25 cellular contexts compared by ENCODE assay signal in the genomic region with DNA sequence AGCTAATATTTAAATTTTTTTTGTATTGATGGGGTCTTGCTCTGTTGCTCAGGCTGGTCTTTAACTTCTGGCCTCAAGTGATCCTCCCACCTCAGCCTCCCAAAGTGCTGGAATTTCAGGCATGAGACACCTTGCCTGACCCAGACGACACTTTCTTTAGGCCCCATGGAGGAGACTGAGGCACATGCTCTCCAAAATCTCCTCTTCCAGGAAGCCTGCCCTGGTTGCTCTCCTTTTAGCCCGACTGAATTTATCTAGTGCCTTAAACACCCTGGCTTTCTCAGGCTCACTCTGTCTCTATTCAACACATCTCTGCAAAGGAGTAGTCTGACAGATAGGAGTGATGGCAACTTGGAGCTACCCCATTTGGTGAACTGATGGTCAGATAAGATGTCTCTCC. TPM values are rescaled to one million over a fixed set of nuclear protein-coding genes. Genes with fewer than 3 reads are reported as not detected.
A peak's percentile ranks its signal among the peaks of the same experiment; 100 is the strongest.
DNase-seq lines count a peak whose midpoint lies in the region; FAIRE-seq and TF ChIP-seq lines count a peak whose summit lies in the region.
"Had no signal": no experiment of that assay in that cellular context is flagged by ENCODE, and none has a peak within 500 bp of the region (broad histone marks: within the 10 kb centered on the region; RNA-seq: fewer than 3 reads in every experiment).

No MANE protein-coding gene starts in this region.

- no peak overlapping the region for H3K27ac ChIP-seq in CD8-positive, alpha-beta memory T cell (ENCODE audit: low read depth, low read length)
- H3K27ac ChIP-seq: esophagus squamous epithelium, left lung, parathyroid adenoma, right atrium auricular region, testis, WERI-Rb-1 had no signal

- DNase-seq in activated naive CD4-positive, alpha-beta T cell treated with anti-CD3 and anti-CD28 coated beads, Interleukin-2, amount 10 ng/mL, durations not matched to agents 7 days and 5 days, result no peak
- no peak for DNase-seq in activated naive CD4-positive, alpha-beta T cell treated with anti-CD3 and anti-CD28 coated beads, Interleukin-2, amount 50 U/mL, for 16 hours
- no peak for DNase-seq in CD8-positive, alpha-beta memory T cell
- no peak for DNase-seq in activated T-helper 2 cell treated with anti-CD3 and anti-CD28 coated beads, Interferon-gamma antibody, Interleukin-2, Interleukin-4, amounts not matched to agents 10 μg/mL and 5 μg/mL and 100 μg/mL, durations not matched to agents 14 hours and 24 hours and 36 hours (ENCODE audit: low spot score)
- no peak for DNase-seq in neural crest cell (ENCODE audit: low read depth, low spot score)
- DNase-seq in mucosa of gallbladder (ENCODE audit: low spot score), result no peak
- DNase-seq in urothelium cell line (ENCODE audit: low spot score), result no peak
- DNase-seq in NCI-H82 (lab: John Stamatoyannopoulos, UW), result no peak
- DNase-seq: amniotic stem cell, DMS53, esophagus squamous epithelium, hippocampal formation, left lung, NCI-H1105, NCI-H1930, NCI-H526, testis, WERI-Rb-1 had no signal

- H3K36me3 ChIP-seq in CD8-positive, alpha-beta memory T cell (ENCODE audit: insufficient read depth, low read length), result peaks cover 5% of the 10 kb centered on the region
- H3K36me3 ChIP-seq: esophagus squamous epithelium, right atrium auricular region, WERI-Rb-1 had no signal

- no peak overlapping the region for H3K4me3 ChIP-seq in CD8-positive, alpha-beta memory T cell (ENCODE audit: low read length)
- H3K4me3 ChIP-seq: esophagus squamous epithelium, left lung, right atrium auricular region, testis had no signal

- FAIRE-seq in urothelium cell line (lab: Jason Lieb, UNC), result no peak
- FAIRE-seq: colon, frontal cortex, G401.6 had no signal

- H3K27me3 Mint-ChIP-seq in activated naive CD4-positive, alpha-beta T cell treated with anti-CD3 and anti-CD28 coated beads, Interleukin-2, amount 10 ng/mL, durations not matched to agents 7 days and 5 days, result no peaks in the 10 kb centered on the region
- H3K27me3 Mint-ChIP-seq in CD8-positive, alpha-beta memory T cell, result peaks cover 0 to 2% of the 10 kb centered on the region in 2 donors
- no peaks in the 10 kb centered on the region for H3K27me3 Mint-ChIP-seq in activated T-helper 2 cell treated with anti-CD3 and anti-CD28 coated beads, Interferon-gamma antibody, Interleukin-2, Interleukin-4, amounts not matched to agents 10 μg/mL and 5 μg/mL and 100 μg/mL, durations not matched to agents 14 hours and 24 hours and 36 hours (ENCODE audit: low read depth)
- no peaks in the 10 kb centered on the region for H3K27me3 Mint-ChIP-seq in neural crest cell (ENCODE audit: low read depth)

- no peak overlapping the region for H3K4me3 Mint-ChIP-seq in activated naive CD4-positive, alpha-beta T cell treated with anti-CD3 and anti-CD28 coated beads, Interleukin-2, amount 10 ng/mL, durations not matched to agents 7 days and 5 days
- H3K4me3 Mint-ChIP-seq in CD8-positive, alpha-beta memory T cell, result peak overlapping the region in 5 of 7 donors; percentile 8 to 60 (median 39)
- H3K4me3 Mint-ChIP-seq in activated T-helper 2 cell treated with anti-CD3 and anti-CD28 coated beads, Interferon-gamma antibody, Interleukin-2, Interleukin-4, amounts not matched to agents 10 μg/mL and 5 μg/mL and 100 μg/mL, durations not matched to agents 14 hours and 24 hours and 36 hours (ENCODE audit: low read depth), result no peak overlapping the region
- H3K4me3 Mint-ChIP-seq in neural crest cell, result no peak overlapping the region
- H3K4me3 Mint-ChIP-seq: nephron had no signal

- TF ChIP-seq CTCF in neural crest cell (conservative IDR thresholded peaks at IDR 0.05), result no peak

- CTCF ChIA-PET in activated naive CD4-positive, alpha-beta T cell treated with anti-CD3 and anti-CD28 coated beads, Interleukin-2, amount 10 ng/mL, durations not matched to agents 7 days and 5 days (lab: Charles Lee), result interaction anchor here (2.8 kb wide), 1 partner anchor 21 kb away, joined by 28 read pairs; a partner anchor contains a TSS
- CTCF ChIA-PET in CD8-positive, alpha-beta memory T cell (lab: Charles Lee), result interaction anchor here (1.1 to 5.0 kb wide), 2 partner anchors 18 to 22 kb away, joined by 4 to 43 read pairs; no protein-coding TSS in a partner anchor

- POLR2A ChIA-PET in CD8-positive, alpha-beta memory T cell (lab: Charles Lee), result interaction anchor here (1.0 to 1.7 kb wide), 4 partner anchors 11 to 44 kb away, joined by 3 to 8 read pairs (median 4); a partner anchor contains a TSS

- H3K9me3 Mint-ChIP-seq in activated naive CD4-positive, alpha-beta T cell treated with anti-CD3 and anti-CD28 coated beads, Interleukin-2, amount 10 ng/mL, durations not matched to agents 7 days and 5 days, result no peaks in the 10 kb centered on the region
- H3K9me3 Mint-ChIP-seq in CD8-positive, alpha-beta memory T cell, result no peaks in the 10 kb centered on the region
- H3K9me3 Mint-ChIP-seq in activated T-helper 2 cell treated with anti-CD3 and anti-CD28 coated beads, Interferon-gamma antibody, Interleukin-2, Interleukin-4, amounts not matched to agents 10 μg/mL and 5 μg/mL and 100 μg/mL, durations not matched to agents 14 hours and 24 hours and 36 hours, result no peaks in the 10 kb centered on the region
- no peaks in the 10 kb centered on the region for H3K9me3 Mint-ChIP-seq in neural crest cell
- H3K9me3 Mint-ChIP-seq: nephron had no signal

- H3K36me3 Mint-ChIP-seq in activated naive CD4-positive, alpha-beta T cell treated with anti-CD3 and anti-CD28 coated beads, Interleukin-2, amount 10 ng/mL, durations not matched to agents 7 days and 5 days, result peaks cover 45% of the 10 kb centered on the region
- peaks cover 0 to 52% (median 8%) of the 10 kb centered on the region in 3 donors for H3K36me3 Mint-ChIP-seq in CD8-positive, alpha-beta memory T cell
- peaks cover 37% of the 10 kb centered on the region for H3K36me3 Mint-ChIP-seq in activated T-helper 2 cell treated with anti-CD3 and anti-CD28 coated beads, Interferon-gamma antibody, Interleukin-2, Interleukin-4, amounts not matched to agents 10 μg/mL and 5 μg/mL and 100 μg/mL, durations not matched to agents 14 hours and 24 hours and 36 hours (ENCODE audit: low read depth)
- no peaks in the 10 kb centered on the region for H3K36me3 Mint-ChIP-seq in neural crest cell (ENCODE audit: low read depth)

- no peaks in the 10 kb centered on the region for H3K27me3 ChIP-seq in CD8-positive, alpha-beta memory T cell (ENCODE audit: insufficient read depth, low read length, poor library complexity, severe bottlenecking)
- H3K27me3 ChIP-seq: esophagus squamous epithelium, left lung, right atrium auricular region, testis had no signal

- H3K4me1 ChIP-seq in CD8-positive, alpha-beta memory T cell (ENCODE audit: insufficient read depth, low read length), result peaks cover 19% of the 10 kb centered on the region
- H3K4me1 ChIP-seq: esophagus squamous epithelium, parathyroid adenoma, right atrium auricular region, testis had no signal

- H3K4me1 Mint-ChIP-seq in activated naive CD4-positive, alpha-beta T cell treated with anti-CD3 and anti-CD28 coated beads, Interleukin-2, amount 10 ng/mL, durations not matched to agents 7 days and 5 days, result peaks cover 46% of the 10 kb centered on the region
- peaks cover 41 to 61% (median 48%) of the 10 kb centered on the region in 3 donors for H3K4me1 Mint-ChIP-seq in CD8-positive, alpha-beta memory T cell
- H3K4me1 Mint-ChIP-seq in activated T-helper 2 cell treated with anti-CD3 and anti-CD28 coated beads, Interferon-gamma antibody, Interleukin-2, Interleukin-4, amounts not matched to agents 10 μg/mL and 5 μg/mL and 100 μg/mL, durations not matched to agents 14 hours and 24 hours and 36 hours (ENCODE audit: low read depth), result peaks cover 11% of the 10 kb centered on the region
- peaks cover 10% of the 10 kb centered on the region for H3K4me1 Mint-ChIP-seq in neural crest cell
- H3K4me1 Mint-ChIP-seq: nephron had no signal

- H3K9me3 ChIP-seq in CD8-positive, alpha-beta memory T cell (ENCODE audit: low read length), result no peaks in the 10 kb centered on the region
- H3K9me3 ChIP-seq: esophagus squamous epithelium, left lung, right atrium auricular region, testis had no signal

- peak overlapping the region; percentile 58 for H3K27ac Mint-ChIP-seq in activated naive CD4-positive, alpha-beta T cell treated with anti-CD3 and anti-CD28 coated beads, Interleukin-2, amount 10 ng/mL, durations not matched to agents 7 days and 5 days
- peak overlapping the region; percentile 71 to 94 (median 90) for H3K27ac Mint-ChIP-seq in CD8-positive, alpha-beta memory T cell
- peak overlapping the region; percentile 21 for H3K27ac Mint-ChIP-seq in activated T-helper 2 cell treated with anti-CD3 and anti-CD28 coated beads, Interferon-gamma antibody, Interleukin-2, Interleukin-4, amounts not matched to agents 10 μg/mL and 5 μg/mL and 100 μg/mL, durations not matched to agents 14 hours and 24 hours and 36 hours
- H3K27ac Mint-ChIP-seq in neural crest cell (ENCODE audit: unreplicated experiment), result peak overlapping the region; percentile 13
- H3K27ac Mint-ChIP-seq: nephron had no signal

- intact Hi-C loops in activated T-helper 2 cell treated with anti-CD3 and anti-CD28 coated beads, Interferon-gamma antibody, Interleukin-2, Interleukin-4, amounts not matched to agents 10 μg/mL and 5 μg/mL and 100 μg/mL, durations not matched to agents 14 hours and 24 hours and 36 hours (cut with micrococcal nuclease), result no loop called here

RNA-seq across cellular contexts. Expression of a gene that starts 18.9 kb away (rescaled TPM):
- total RNA-seq in CD8-positive, alpha-beta memory T cell, result 10 to 100 TPM; 68.0 to 81.3 TPM
- 161 TPM for polyA plus RNA-seq in CD8-positive, alpha-beta memory T cell
- 43.9 and 47.4 TPM in 2 replicates for total RNA-seq in activated T-helper 2 cell treated with anti-CD3 and anti-CD28 coated beads, Interferon-gamma antibody, Interleukin-2, Interleukin-4, amounts not matched to agents 10 μg/mL and 5 μg/mL and 100 μg/mL, durations not matched to agents 14 hours and 24 hours and 36 hours
- total RNA-seq in neural crest cell (0.33 and 0.77 TPM in 2 replicates), mucosa of gallbladder (47.2 TPM)

RNA-seq across cellular contexts. Expression of a gene that starts 44.4 kb away (rescaled TPM):
- 10 to 100 TPM; 25.7 to 26.0 TPM for total RNA-seq in CD8-positive, alpha-beta memory T cell
- 18.0 TPM for polyA plus RNA-seq in CD8-positive, alpha-beta memory T cell
- total RNA-seq in activated T-helper 2 cell treated with anti-CD3 and anti-CD28 coated beads, Interferon-gamma antibody, Interleukin-2, Interleukin-4, amounts not matched to agents 10 μg/mL and 5 μg/mL and 100 μg/mL, durations not matched to agents 14 hours and 24 hours and 36 hours, result 22.5 and 23.6 TPM in 2 replicates
- total RNA-seq in neural crest cell (31.1 and 31.8 TPM in 2 replicates), mucosa of gallbladder (32.8 TPM)

RNA-seq across cellular contexts. Expression of a gene that starts 52.2 kb away (rescaled TPM):
- 10 to 100 TPM; 13.2 to 16.2 TPM for total RNA-seq in CD8-positive, alpha-beta memory T cell
- 1.3 TPM for polyA plus RNA-seq in CD8-positive, alpha-beta memory T cell
- 0.71 and 0.80 TPM in 2 replicates for total RNA-seq in activated T-helper 2 cell treated with anti-CD3 and anti-CD28 coated beads, Interferon-gamma antibody, Interleukin-2, Interleukin-4, amounts not matched to agents 10 μg/mL and 5 μg/mL and 100 μg/mL, durations not matched to agents 14 hours and 24 hours and 36 hours
- total RNA-seq in neural crest cell (30.9 and 31.4 TPM in 2 replicates), mucosa of gallbladder (32.6 TPM)
- total RNA-seq: RPMI7951 had no signal

RNA-seq across cellular contexts. Expression of a gene that starts 55.9 kb away (rescaled TPM):
- total RNA-seq in CD8-positive, alpha-beta memory T cell, result under 1 TPM; 0.55 to 0.64 TPM
- 0.39 TPM for polyA plus RNA-seq in CD8-positive, alpha-beta memory T cell
- 0.43 and 0.83 TPM in 2 replicates for total RNA-seq in activated T-helper 2 cell treated with anti-CD3 and anti-CD28 coated beads, Interferon-gamma antibody, Interleukin-2, Interleukin-4, amounts not matched to agents 10 μg/mL and 5 μg/mL and 100 μg/mL, durations not matched to agents 14 hours and 24 hours and 36 hours
- total RNA-seq in neural crest cell (0.21 and 0.55 TPM in 2 replicates), mucosa of gallbladder (4.8 TPM)
- total RNA-seq: frontal cortex, RPMI7951 had no signal

Comparison
In these comparisons a context has a peak if more than half of its experiments do, and no peak if none do; other contexts are left out.
1. H3K27ac Mint-ChIP-seq: peak in every context shown above with its lines; median percentile 90 in CD8-positive, alpha-beta memory T cell; 58 in activated naive CD4-positive, alpha-beta T cell treated with anti-CD3 and anti-CD28 coated beads, Interleukin-2, amount 10 ng/mL, durations not matched to agents 7 days and 5 days; 21 in activated T-helper 2 cell treated with anti-CD3 and anti-CD28 coated beads, Interferon-gamma antibody, Interleukin-2, Interleukin-4, amounts not matched to agents 10 μg/mL and 5 μg/mL and 100 μg/mL, durations not matched to agents 14 hours and 24 hours and 36 hours; 13 in neural crest cell.
2. H3K4me3 Mint-ChIP-seq: peak in CD8-positive, alpha-beta memory T cell (5 of 7); none in activated naive CD4-positive, alpha-beta T cell treated with anti-CD3 and anti-CD28 coated beads, Interleukin-2, amount 10 ng/mL, durations not matched to agents 7 days and 5 days (single experiment), activated T-helper 2 cell treated with anti-CD3 and anti-CD28 coated beads, Interferon-gamma antibody, Interleukin-2, Interleukin-4, amounts not matched to agents 10 μg/mL and 5 μg/mL and 100 μg/mL, durations not matched to agents 14 hours and 24 hours and 36 hours (single experiment) and neural crest cell (single experiment).
3. RNA of a gene that starts 18.9 kb away (total RNA-seq): 68.0 to 81.3 TPM in CD8-positive, alpha-beta memory T cell, 47.2 TPM in mucosa of gallbladder (single experiment) and 43.9 to 47.4 TPM in activated T-helper 2 cell treated with anti-CD3 and anti-CD28 coated beads, Interferon-gamma antibody, Interleukin-2, Interleukin-4, amounts not matched to agents 10 μg/mL and 5 μg/mL and 100 μg/mL, durations not matched to agents 14 hours and 24 hours and 36 hours; 0.33 to 0.77 TPM in neural crest cell; every median in the first group is over 10 times any median in the second.